Comparison of ENCODE assay signal across 8 cellular contexts in genomic region chr1:42334240-42335049, GRCh38. TPM values are rescaled to one million over a fixed set of nuclear protein-coding genes. Genes with fewer than 3 reads are reported as not detected.
DNase-seq lines count a peak whose midpoint lies in the region; ATAC-seq and TF ChIP-seq lines count a peak whose summit lies in the region.

No MANE protein-coding gene starts in this region.

- no peak for TF ChIP-seq POLR2A in gastroesophageal sphincter (IDR thresholded peaks at IDR 0.05)

- peak overlapping the region; percentile 83 for H3K4me2 ChIP-seq in neural progenitor cell

- H3K36me3 ChIP-seq in gastroesophageal sphincter (no peaks in the 10 kb centered on the region), neural progenitor cell (no peaks in the 10 kb centered on the region)

- DNase-seq in C1 segment of cervical spinal cord (lab: John Stamatoyannopoulos, UW) (peak in 13 of 14 donors; percentile 45 to 84 (median 69)), NCI-H446 treated with DMSO at 0.1 percent for 48 hours (lab: John Stamatoyannopoulos, UW) (peak; percentile 22), neural progenitor cell (ENCODE audit: low spot score) (peak; percentile 75), ureter (ENCODE audit: low spot score) (peak; percentile 50)
- DNase-seq in activated T-helper 1 cell treated with anti-CD3 and anti-CD28 coated beads, Interleukin-12 subunit alpha, Interleukin-12 subunit beta, Interleukin-2, Interleukin-4 antibody, amounts not matched to agents 30 ng/mL and 10 ng/mL and 1 ng/mL, durations not matched to agents 14 hours and 24 hours and 36 hours (ENCODE audit: low spot score): peak; percentile 7

- peak overlapping the region; percentile 89 to 95 (median 94) for H3K27ac ChIP-seq in gastroesophageal sphincter
- H3K27ac ChIP-seq in neural progenitor cell: peak overlapping the region; percentile 90

- H3F3A ChIP-seq in neural progenitor cell (ENCODE audit: low read depth): peaks cover 41% of the 10 kb centered on the region

- no peaks in the 10 kb centered on the region for H3K9me3 ChIP-seq in gastroesophageal sphincter
- no peaks in the 10 kb centered on the region for H3K9me3 ChIP-seq in neural progenitor cell (ENCODE audit: low read depth)

- WGBS in gastroesophageal sphincter (ENCODE audit: low coverage in 1 of 2), 2 donors: 0% methylated on average over 5 to 6 of the region's 58 CpGs

- H3K27me3 ChIP-seq in gastroesophageal sphincter (no peaks in the 10 kb centered on the region), neural progenitor cell (no peaks in the 10 kb centered on the region)

- ATAC-seq in GM18858 (IDR thresholded peaks at IDR 0.05; ENCODE audit: unreplicated experiment) (peak; percentile 31), HG03045 (IDR thresholded peaks at IDR 0.05; ENCODE audit: unreplicated experiment) (peak; percentile 52), gastroesophageal sphincter (peak; percentile 78)

- H3K4me3 ChIP-seq in gastroesophageal sphincter: peak overlapping the region; percentile 88 to 96
- peak overlapping the region; percentile 84 for H3K4me3 ChIP-seq in neural progenitor cell

- peaks cover 55% of the 10 kb centered on the region for H3K79me2 ChIP-seq in neural progenitor cell (ENCODE audit: low read depth)

- no peak for TF ChIP-seq EP300 in gastroesophageal sphincter (IDR thresholded peaks at IDR 0.05)

- peak in 1 of 4 experiments; percentile 5 for TF ChIP-seq CTCF in gastroesophageal sphincter (IDR thresholded peaks at IDR 0.05)
- no peak for TF ChIP-seq CTCF in neural progenitor cell (IDR thresholded peaks at IDR 0.05)

- intact Hi-C loops in activated T-helper 1 cell treated with anti-CD3 and anti-CD28 coated beads, Interleukin-12 subunit alpha, Interleukin-12 subunit beta, Interleukin-2, Interleukin-4 antibody, amounts not matched to agents 30 ng/mL and 10 ng/mL and 1 ng/mL, durations not matched to agents 14 hours and 24 hours and 36 hours (cut with micrococcal nuclease): loop anchor here (1.0 to 10.0 kb wide), 11 partner anchors 46 to 840 kb away; partner anchors contain the start of genes C1orf50, CCDC30, CFAP57 and EBNA1BP2

- H3K4me1 ChIP-seq in gastroesophageal sphincter: peaks cover 3 to 56% (median 26%) of the 10 kb centered on the region in 3 donors
- H3K4me1 ChIP-seq in neural progenitor cell: peaks cover 31% of the 10 kb centered on the region

- no peaks in the 10 kb centered on the region for H3K9me3 Mint-ChIP-seq in activated T-helper 1 cell treated with anti-CD3 and anti-CD28 coated beads, Interleukin-12 subunit alpha, Interleukin-12 subunit beta, Interleukin-2, Interleukin-4 antibody, amounts not matched to agents 30 ng/mL and 10 ng/mL and 1 ng/mL, durations not matched to agents 14 hours and 24 hours and 36 hours
- no peaks in the 10 kb centered on the region for H3K9me3 Mint-ChIP-seq in neural progenitor cell

- peaks cover 50% of the 10 kb centered on the region for H3K4me1 Mint-ChIP-seq in activated T-helper 1 cell treated with anti-CD3 and anti-CD28 coated beads, Interleukin-12 subunit alpha, Interleukin-12 subunit beta, Interleukin-2, Interleukin-4 antibody, amounts not matched to agents 30 ng/mL and 10 ng/mL and 1 ng/mL, durations not matched to agents 14 hours and 24 hours and 36 hours (ENCODE audit: low read depth)
- peaks cover 23% of the 10 kb centered on the region for H3K4me1 Mint-ChIP-seq in neural progenitor cell

- peak overlapping the region; percentile 78 for H3K9ac ChIP-seq in neural progenitor cell

- peak overlapping the region; percentile 91 for H3K27ac Mint-ChIP-seq in activated T-helper 1 cell treated with anti-CD3 and anti-CD28 coated beads, Interleukin-12 subunit alpha, Interleukin-12 subunit beta, Interleukin-2, Interleukin-4 antibody, amounts not matched to agents 30 ng/mL and 10 ng/mL and 1 ng/mL, durations not matched to agents 14 hours and 24 hours and 36 hours
- peak overlapping the region; percentile 65 for H3K27ac Mint-ChIP-seq in neural progenitor cell

- H4K20me1 ChIP-seq in neural progenitor cell (ENCODE audit: low read depth): peaks cover 51% of the 10 kb centered on the region

- H3K27me3 Mint-ChIP-seq in activated T-helper 1 cell treated with anti-CD3 and anti-CD28 coated beads, Interleukin-12 subunit alpha, Interleukin-12 subunit beta, Interleukin-2, Interleukin-4 antibody, amounts not matched to agents 30 ng/mL and 10 ng/mL and 1 ng/mL, durations not matched to agents 14 hours and 24 hours and 36 hours (ENCODE audit: insufficient read depth): no peaks in the 10 kb centered on the region
- peaks cover 2% of the 10 kb centered on the region for H3K27me3 Mint-ChIP-seq in neural progenitor cell (ENCODE audit: insufficient read depth, low read depth)

- H3K36me3 Mint-ChIP-seq in activated T-helper 1 cell treated with anti-CD3 and anti-CD28 coated beads, Interleukin-12 subunit alpha, Interleukin-12 subunit beta, Interleukin-2, Interleukin-4 antibody, amounts not matched to agents 30 ng/mL and 10 ng/mL and 1 ng/mL, durations not matched to agents 14 hours and 24 hours and 36 hours (ENCODE audit: low read depth): no peaks in the 10 kb centered on the region
- H3K36me3 Mint-ChIP-seq in neural progenitor cell: peaks cover 3% of the 10 kb centered on the region

- H3K4me3 Mint-ChIP-seq in activated T-helper 1 cell treated with anti-CD3 and anti-CD28 coated beads, Interleukin-12 subunit alpha, Interleukin-12 subunit beta, Interleukin-2, Interleukin-4 antibody, amounts not matched to agents 30 ng/mL and 10 ng/mL and 1 ng/mL, durations not matched to agents 14 hours and 24 hours and 36 hours: peak overlapping the region; percentile 86
- H3K4me3 Mint-ChIP-seq in neural progenitor cell: peak overlapping the region; percentile 92

- peak overlapping the region; percentile 73 for H2AFZ ChIP-seq in neural progenitor cell (replicated peaks)

RNA-seq across cellular contexts. Expression of gene FOXJ3, which starts 0.6 kb away (rescaled TPM):
- total RNA-seq in activated T-helper 1 cell treated with anti-CD3 and anti-CD28 coated beads, Interleukin-12 subunit alpha, Interleukin-12 subunit beta, Interleukin-2, Interleukin-4 antibody, amounts not matched to agents 30 ng/mL and 10 ng/mL and 1 ng/mL, durations not matched to agents 14 hours and 24 hours and 36 hours: 50.1 and 51.6 TPM in 2 replicates
- total RNA-seq in gastroesophageal sphincter: 10 to 100 TPM; 36.3 to 57.1 (median 41.4) TPM
- 48.8 and 58.5 TPM in 2 replicates for total RNA-seq in neural progenitor cell (ENCODE audit: low replicate concordance)
- 71.0 TPM for total RNA-seq in ureter

RNA-seq across cellular contexts. Expression of gene RIMKLA, which starts 46.1 kb away (rescaled TPM):
- 3.3 and 4.8 TPM in 2 replicates for total RNA-seq in activated T-helper 1 cell treated with anti-CD3 and anti-CD28 coated beads, Interleukin-12 subunit alpha, Interleukin-12 subunit beta, Interleukin-2, Interleukin-4 antibody, amounts not matched to agents 30 ng/mL and 10 ng/mL and 1 ng/mL, durations not matched to agents 14 hours and 24 hours and 36 hours
- total RNA-seq in gastroesophageal sphincter: 1 to 10 TPM; 2.9 to 7.0 (median 4.0) TPM
- total RNA-seq in neural progenitor cell (ENCODE audit: low replicate concordance): 5.1 and 5.4 TPM in 2 replicates
- total RNA-seq in ureter: 2.3 TPM

Comparison
In these comparisons a context has a peak if more than half of its experiments do, and no peak if none do; other contexts are left out.
1. Peak in every context shown above with its lines: DNase-seq, ATAC-seq, H3K4me3 ChIP-seq and H3K27ac ChIP-seq.
2. DNase-seq: peak in every context shown above with its lines; median percentile 75 in neural progenitor cell; 69 in C1 segment of cervical spinal cord; 50 in ureter; 22 in NCI-H446 treated with DMSO at 0.1 percent for 48 hours; 7 in activated T-helper 1 cell treated with anti-CD3 and anti-CD28 coated beads, Interleukin-12 subunit alpha, Interleukin-12 subunit beta, Interleukin-2, Interleukin-4 antibody, amounts not matched to agents 30 ng/mL and 10 ng/mL and 1 ng/mL, durations not matched to agents 14 hours and 24 hours and 36 hours.